ENCODE assay signal across 12 cellular contexts in the genomic region with DNA sequence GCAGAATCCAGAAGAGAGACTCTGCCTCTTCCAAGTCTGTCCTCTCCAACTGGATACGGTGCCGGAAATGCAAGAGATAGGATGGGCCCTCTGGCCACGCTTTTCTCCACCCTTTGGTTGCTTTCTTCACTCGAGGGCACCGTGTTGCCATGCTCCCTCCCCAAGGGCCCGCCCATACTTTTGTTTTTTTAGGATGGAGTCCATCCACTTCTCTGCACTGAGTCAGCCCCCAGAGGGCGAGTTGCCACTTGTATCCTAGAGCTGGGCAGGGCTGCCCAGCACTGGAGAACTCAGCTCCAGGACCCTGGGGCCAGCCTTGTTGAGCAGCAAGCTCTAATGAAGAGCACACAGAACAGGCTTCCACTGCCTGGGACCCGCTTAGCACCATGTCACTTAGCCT. TPM values are rescaled to one million over a fixed set of nuclear protein-coding genes. Genes with fewer than 3 reads are reported as not detected.
DNase-seq lines count a peak whose midpoint lies in the region; ATAC-seq and TF ChIP-seq lines count a peak whose summit lies in the region.
"Had no signal": no experiment of that assay in that cellular context is flagged by ENCODE, and none has a peak within 500 bp of the region (broad histone marks: within the 10 kb centered on the region; RNA-seq: fewer than 3 reads in every experiment).

No MANE protein-coding gene starts in this region.

- TF ChIP-seq CTCF in PC-9 (conservative IDR thresholded peaks at IDR 0.05) (no peak), fibroblast of the aortic adventitia (IDR thresholded peaks at IDR 0.05; ENCODE audit: insufficient read depth, low read length) (no peak), GM13977 (IDR thresholded peaks at IDR 0.05; ENCODE audit: extremely low read depth, insufficient read depth, missing control alignments) (no peak)

- peak overlapping the region; percentile 89 for H3K27ac Mint-ChIP-seq in stimulated activated naive B cell treated with anti-CD40 and anti-IgM and Interleukin-4, amounts not matched to agents 10 μg/mL and 1 μg/mL and 100 μg/mL, for 72 hours

- CTCF ChIA-PET in PC-9 (lab: Charles Lee), result no interaction called here

- POLR2A ChIA-PET in PC-9 (lab: Charles Lee; ENCODE audit: unreplicated experiment), result no interaction called here

- H3F3A ChIP-seq in PC-9 (ENCODE audit: insufficient read depth, low read depth), result peaks cover 9% of the 10 kb centered on the region; the same call in 1 of the 2 replicates

- no peak for ATAC-seq in stimulated activated naive B cell treated with anti-CD40 and anti-IgM and Interleukin-4, amounts not matched to agents 10 μg/mL and 1 μg/mL and 100 μg/mL, for 72 hours (replicated peaks)
- no peak for ATAC-seq in GM21528 (IDR thresholded peaks at IDR 0.05; ENCODE audit: low FRiP score, unreplicated experiment)
- ATAC-seq in GM21723 (IDR thresholded peaks at IDR 0.05; ENCODE audit: unreplicated experiment), result no peak

- H3K36me3 Mint-ChIP-seq in stimulated activated naive B cell treated with anti-CD40 and anti-IgM and Interleukin-4, amounts not matched to agents 10 μg/mL and 1 μg/mL and 100 μg/mL, for 72 hours, result peaks cover 49 to 64% of the 10 kb centered on the region in 2 donors

- H3K9me3 Mint-ChIP-seq in stimulated activated naive B cell treated with anti-CD40 and anti-IgM and Interleukin-4, amounts not matched to agents 10 μg/mL and 1 μg/mL and 100 μg/mL, for 72 hours, result no peaks in the 10 kb centered on the region

- H3K27me3 Mint-ChIP-seq in stimulated activated naive B cell treated with anti-CD40 and anti-IgM and Interleukin-4, amounts not matched to agents 10 μg/mL and 1 μg/mL and 100 μg/mL, for 72 hours, result no peaks in the 10 kb centered on the region

- DNase-seq in Daoy (ENCODE audit: low read depth), result peak; percentile 49
- peak; percentile 33 to 43 for DNase-seq in PC-9
- DNase-seq in fibroblast of the aortic adventitia (ENCODE audit: low read depth), result peak; percentile 13
- no peak for DNase-seq in stimulated activated naive B cell treated with anti-CD40 and anti-IgM and Interleukin-4, amounts not matched to agents 10 μg/mL and 1 μg/mL and 100 μg/mL, for 72 hours
- DNase-seq in NCI-H1694 treated with DMSO at 0.1 percent for 48 hours (lab: John Stamatoyannopoulos, UW), result no peak
- DNase-seq in GM13977 (ENCODE audit: low spot score), result no peak
- DNase-seq: activated CD4-positive, CD25-positive, alpha-beta regulatory T cell treated with anti-CD3 and anti-CD28 coated beads, Interleukin-2, amount 50 U/mL, for 72 hours; DMS153; head of caudate nucleus; NCI-H345 had no signal

- H3K4me1 ChIP-seq in PC-9 (replicated peaks; ENCODE audit: insufficient read depth), result peaks cover 8% of the 10 kb centered on the region; the same call in 1 of the 2 replicates

- peaks cover 24 to 45% of the 10 kb centered on the region in 2 donors for H3K4me1 Mint-ChIP-seq in stimulated activated naive B cell treated with anti-CD40 and anti-IgM and Interleukin-4, amounts not matched to agents 10 μg/mL and 1 μg/mL and 100 μg/mL, for 72 hours

- H3K9me2 ChIP-seq in PC-9 (ENCODE audit: insufficient read depth), result no peaks in the 10 kb centered on the region

- H3K27ac ChIP-seq in PC-9, result no peak overlapping the region

- H3K4me2 ChIP-seq in PC-9, result no peak overlapping the region

- intact Hi-C loops in PC-9 (cut with micrococcal nuclease; ENCODE audit: unreplicated experiment), result no loop called here

- BruUV-seq in PC-9 (replicated peaks; lab: Mats Ljungman, UMichigan), result no TSS peak

- no peak overlapping the region for H3K4me3 Mint-ChIP-seq in stimulated activated naive B cell treated with anti-CD40 and anti-IgM and Interleukin-4, amounts not matched to agents 10 μg/mL and 1 μg/mL and 100 μg/mL, for 72 hours

- no peak overlapping the region for H3K4me3 ChIP-seq in PC-9
- no peak overlapping the region for H3K4me3 ChIP-seq in fibroblast of the aortic adventitia (ENCODE audit: low read depth, low read length)

- no peaks in the 10 kb centered on the region for H3K79me2 ChIP-seq in PC-9 (ENCODE audit: low read depth)

- no peaks in the 10 kb centered on the region for H3K27me3 ChIP-seq in PC-9 (ENCODE audit: insufficient read depth, low read depth)

- no peaks in the 10 kb centered on the region for H3K9me3 ChIP-seq in PC-9 (ENCODE audit: insufficient read depth, low read depth)

- in situ Hi-C loops in GM13977 (cut with MboI; ENCODE audit: low pct_unique_long_range_greater_than_20kb, low sequenced_read_pairs, unreplicated experiment), result no loop called here

- no peaks in the 10 kb centered on the region for H4K20me1 ChIP-seq in PC-9 (ENCODE audit: insufficient read depth)

- H3K36me3 ChIP-seq in PC-9 (ENCODE audit: low read depth), result no peaks in the 10 kb centered on the region

- no peak overlapping the region for H2AFZ ChIP-seq in PC-9

RNA-seq across cellular contexts. Expression of gene IFNGR2, which starts 25.5 kb away (rescaled TPM):
- total RNA-seq in Daoy (2014; rRNA removed; shearing (Covaris generic)), result 99.0 and 108 TPM in 2 replicates
- total RNA-seq in PC-9 (2021) (16.0 and 16.1 TPM in 2 replicates), fibroblast of the aortic adventitia (ENCODE audit: low replicate concordance) (10.6 and 64.2 TPM in 2 replicates)

RNA-seq across cellular contexts. Expression of gene TMEM50B, which starts 51.1 kb away (rescaled TPM):
- total RNA-seq in Daoy (2014; rRNA removed; shearing (Covaris generic)), result 34.9 and 39.4 TPM in 2 replicates
- 11.7 and 14.2 TPM in 2 replicates for total RNA-seq in PC-9 (2021)
- 28.7 and 33.4 TPM in 2 replicates for total RNA-seq in fibroblast of the aortic adventitia (ENCODE audit: low replicate concordance)

Comparison
In these comparisons a context has a peak if more than half of its experiments do, and no peak if none do; other contexts are left out.
1. DNase-seq: peak in Daoy (single experiment), PC-9 (2 of 2) and fibroblast of the aortic adventitia (single experiment); none in stimulated activated naive B cell treated with anti-CD40 and anti-IgM and Interleukin-4, amounts not matched to agents 10 μg/mL and 1 μg/mL and 100 μg/mL, for 72 hours (single experiment), NCI-H1694 treated with DMSO at 0.1 percent for 48 hours (single experiment) and GM13977 (single experiment).